In genomic region chr6:1242439-1242838, GRCh38 we compare ENCODE assay signal across 27 cellular contexts.
DNase-seq lines count a peak whose midpoint lies in the region; ATAC-seq and TF ChIP-seq lines count a peak whose summit lies in the region.
"Had no signal": no experiment of that assay in that cellular context is flagged by ENCODE, and none has a peak within 500 bp of the region (broad histone marks: within the 10 kb centered on the region; RNA-seq: fewer than 3 reads in every experiment).

No MANE protein-coding gene starts in this region.

- H3K36me3 ChIP-seq in SJSA1 (no peaks in the 10 kb centered on the region), tibial nerve (no peaks in the 10 kb centered on the region)
- H3K36me3 ChIP-seq: adrenal gland, heart left ventricle had no signal

- peak overlapping the region; percentile 65 for H3K27ac ChIP-seq in SJSA1
- H3K27ac ChIP-seq in tibial nerve, result no peak overlapping the region
- H3K27ac ChIP-seq: adrenal gland, heart left ventricle, testis had no signal

- H3K9me3 ChIP-seq in SJSA1 (replicated peaks), result no peaks in the 10 kb centered on the region
- no peaks in the 10 kb centered on the region for H3K9me3 ChIP-seq in tibial nerve
- H3K9me3 ChIP-seq: adrenal gland, heart left ventricle, testis had no signal

- TF ChIP-seq CTCF in AG10803 (conservative IDR thresholded peaks at IDR 0.05; ENCODE audit: low read length) (no peak), fibroblast of mammary gland (conservative IDR thresholded peaks at IDR 0.05; ENCODE audit: control insufficient read depth, insufficient read depth, low read depth, low read length) (no peak), tibial nerve (IDR thresholded peaks at IDR 0.05) (no peak)

- no peak for TF ChIP-seq EP300 in tibial nerve (IDR thresholded peaks at IDR 0.05)

- no peak for TF ChIP-seq POLR2A in tibial nerve (IDR thresholded peaks at IDR 0.05)

- WGBS in tibial nerve, 2 donors, result 37 to 44% methylated on average over 3 of the region's 3 CpGs

- H3K4me3 ChIP-seq in AG10803 (ENCODE audit: low read length), result no peak overlapping the region
- H3K4me3 ChIP-seq in SJSA1, result no peak overlapping the region
- no peak overlapping the region for H3K4me3 ChIP-seq in fibroblast of mammary gland (ENCODE audit: control insufficient read depth, low read depth, low read length)
- H3K4me3 ChIP-seq in tibial nerve, result no peak overlapping the region
- H3K4me3 ChIP-seq: adrenal gland, heart left ventricle, testis had no signal

- H3K27me3 ChIP-seq in SJSA1 (replicated peaks) (no peaks in the 10 kb centered on the region), tibial nerve (no peaks in the 10 kb centered on the region)
- H3K27me3 ChIP-seq: adrenal gland, testis had no signal

- H3K4me1 ChIP-seq in SJSA1 (replicated peaks) (peaks cover 34% of the 10 kb centered on the region), tibial nerve (peaks cover 0 to 6% (median 0%) of the 10 kb centered on the region in 4 donors)
- H3K4me1 ChIP-seq: adrenal gland, heart left ventricle, testis had no signal

- DNase-seq in AG10803 (ENCODE audit: low read depth), result peak; percentile 54
- DNase-seq in SJSA1 (ENCODE audit: low read depth in 1 of 2, low spot score in 2 of 2), result peak; percentile 81 to 85
- DNase-seq in fibroblast of mammary gland (ENCODE audit: low read depth), result peak; percentile 12
- DNase-seq in myocyte (ENCODE audit: low read depth), result peak; percentile 16
- DNase-seq in tibial nerve (ENCODE audit: low spot score in 2 of 2), result no peak
- no peak for DNase-seq in T1000 (lab: John Stamatoyannopoulos, UW)
- no peak for DNase-seq in DMS79 (lab: John Stamatoyannopoulos, UW)
- DNase-seq: activated naive CD4-positive, alpha-beta T cell; activated T-cell treated with anti-CD3 and anti-CD28 coated beads, Interleukin-2, amount 50 U/mL, for 4 hours; adrenal gland; central memory CD4-positive, alpha-beta T cell; dermis blood vessel endothelial cell; heart left ventricle; KBM-7; left colon; naive thymus-derived CD4-positive, alpha-beta T cell; NCI-H1417 treated with DMSO at 0.1 percent for 48 hours; NCI-H524 treated with DMSO at 0.1 percent for 48 hours; occipital lobe; retina; SIG-M5; stimulated activated CD4-positive, alpha-beta T cell treated with anti-CD3 and anti-CD28 coated beads, Interleukin-4, amount 100 ng/mL, for 4 hours; stimulated activated naive CD4-positive, alpha-beta T cell; T-cell; testis had no signal

- no peak for ATAC-seq in HG02970 (IDR thresholded peaks at IDR 0.05; ENCODE audit: low FRiP score, unreplicated experiment)
- ATAC-seq: activated T-cell treated with anti-CD3 and anti-CD28 coated beads, Interleukin-2, amount 50 U/mL, for 4 hours; heart left ventricle; left colon; naive thymus-derived CD4-positive, alpha-beta T cell; Panc1; T-cell had no signal

Comparison
In these comparisons a context has a peak if more than half of its experiments do, and no peak if none do; other contexts are left out.
1. DNase-seq: peak in AG10803 (single experiment), SJSA1 (2 of 2), fibroblast of mammary gland (single experiment) and myocyte (single experiment); none in tibial nerve (0 of 2), T1000 (single experiment) and DMS79 (single experiment).